19 cellular contexts compared by ENCODE assay signal in the genomic region with DNA sequence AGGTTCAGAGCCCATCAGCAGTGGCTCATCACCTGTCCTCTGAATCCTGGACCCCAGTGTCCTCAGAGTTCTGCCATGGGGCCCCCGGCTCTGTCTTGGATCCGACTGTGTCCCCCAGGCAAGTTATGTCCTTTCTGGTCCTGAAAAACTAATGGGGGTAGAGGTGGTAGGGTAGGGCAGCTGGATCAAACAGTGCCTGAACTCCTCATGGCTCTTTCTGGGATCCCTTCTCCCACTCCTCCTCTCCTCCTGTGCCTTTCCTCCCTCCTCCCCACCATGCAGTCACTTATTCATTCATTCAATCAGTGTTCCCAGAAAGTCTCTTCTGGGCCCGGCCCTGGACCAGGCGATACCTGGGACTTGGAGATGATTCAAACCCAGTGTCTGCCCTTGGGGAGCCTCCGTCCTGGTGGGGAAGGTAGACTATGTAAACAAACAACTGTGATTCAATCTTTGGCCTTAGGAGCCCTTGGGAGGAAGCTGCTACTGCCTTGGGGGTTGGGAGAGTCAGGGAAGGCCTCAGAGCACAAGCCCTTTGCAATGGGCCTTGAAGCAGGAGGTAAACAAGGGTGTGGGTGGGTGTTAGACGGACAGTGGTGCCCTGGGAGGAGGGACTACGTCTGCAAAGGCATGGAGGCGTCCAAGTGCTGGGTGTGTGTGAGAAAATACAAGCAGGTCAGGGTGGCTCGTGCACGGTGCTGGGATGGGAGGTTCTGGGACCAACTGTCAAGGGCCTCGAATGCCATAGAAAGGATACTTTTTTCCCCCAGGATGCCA. TPM values are rescaled to one million over a fixed set of nuclear protein-coding genes. Genes with fewer than 3 reads are reported as not detected.
DNase-seq lines count a peak whose midpoint lies in the region; ATAC-seq and TF ChIP-seq lines count a peak whose summit lies in the region.
"Had no signal": no experiment of that assay in that cellular context is flagged by ENCODE, and none has a peak within 500 bp of the region (broad histone marks: within the 10 kb centered on the region; RNA-seq: fewer than 3 reads in every experiment).

No MANE protein-coding gene starts in this region.

- H3K27me3 ChIP-seq in colonic mucosa, result no peaks in the 10 kb centered on the region

- no peaks in the 10 kb centered on the region for H3K36me3 ChIP-seq in colonic mucosa
- H3K36me3 ChIP-seq: tibial nerve had no signal

- H3K9me3 ChIP-seq in colonic mucosa, result no peaks in the 10 kb centered on the region

- no peaks in the 10 kb centered on the region for H3K4me1 ChIP-seq in colonic mucosa
- H3K4me1 ChIP-seq: tibial nerve had no signal

- no peak for TF ChIP-seq CTCF in HFFc6 (IDR thresholded peaks at IDR 0.05)
- no peak for TF ChIP-seq CTCF in colonic mucosa (IDR thresholded peaks at IDR 0.05)

- H3K9me3 Mint-ChIP-seq in HFFc6, result no peaks in the 10 kb centered on the region
- H3K9me3 Mint-ChIP-seq: activated T-helper 2 cell treated with anti-CD3 and anti-CD28 coated beads, Interferon-gamma antibody, Interleukin-2, Interleukin-4, amounts not matched to agents 10 μg/mL and 5 μg/mL and 100 μg/mL, durations not matched to agents 14 hours and 24 hours and 36 hours had no signal

- no peak overlapping the region for H3K4me3 Mint-ChIP-seq in HFFc6

- peaks cover 20% of the 10 kb centered on the region for H3K4me1 Mint-ChIP-seq in HFFc6 (ENCODE audit: low read depth)
- H3K4me1 Mint-ChIP-seq: brain had no signal

- peak overlapping the region in 1 of 2 donors; percentile 70 for H3K9ac ChIP-seq in colonic mucosa (ENCODE audit: low read depth in 2 of 2, low read length in 2 of 2)
- H3K9ac ChIP-seq: KMS-11 had no signal

- no peak overlapping the region for H3K4me3 ChIP-seq in colonic mucosa
- H3K4me3 ChIP-seq: tibial nerve had no signal

- no peaks in the 10 kb centered on the region for H3K27me3 Mint-ChIP-seq in HFFc6 (ENCODE audit: insufficient read depth)

- intact Hi-C loops in colonic mucosa (cut with DNase I), result no loop called here

- H3K36me3 Mint-ChIP-seq in HFFc6 (ENCODE audit: low read depth), result no peaks in the 10 kb centered on the region
- H3K36me3 Mint-ChIP-seq: brain had no signal

- ATAC-seq in GM18505 (IDR thresholded peaks at IDR 0.05; ENCODE audit: unreplicated experiment), result no peak

- peak overlapping the region; percentile 61 for H3K27ac Mint-ChIP-seq in HFFc6
- H3K27ac Mint-ChIP-seq: activated T-helper 2 cell treated with anti-CD3 and anti-CD28 coated beads, Interferon-gamma antibody, Interleukin-2, Interleukin-4, amounts not matched to agents 10 μg/mL and 5 μg/mL and 100 μg/mL, durations not matched to agents 14 hours and 24 hours and 36 hours had no signal

- H3K27ac ChIP-seq in colonic mucosa, result peak overlapping the region; percentile 22
- H3K27ac ChIP-seq: KMS-11, tibial nerve had no signal

- TF ChIP-seq POLR2A in GM18505 (IDR thresholded peaks at IDR 0.05; ENCODE audit: borderline replicate concordance, extremely low read depth, insufficient read depth, insufficient read length), result no peak

- DNase-seq in AG08395 (ENCODE audit: low spot score) (peak; percentile 29), HFFc6 (no peak), colonic mucosa (peak; percentile 88), mucosa of gallbladder (ENCODE audit: low spot score) (peak; percentile 38), SHP77 treated with DMSO at 0.1 percent for 48 hours (lab: John Stamatoyannopoulos, UW) (no peak), NCI-H446 (lab: John Stamatoyannopoulos, UW) (no peak), putamen (ENCODE audit: low spot score) (no peak)
- DNase-seq: DND-41, hypothalamus, NCI-H187 treated with DMSO at 0.1 percent for 48 hours, NCI-H526 treated with DMSO at 0.1 percent for 48 hours, nucleus accumbens, T1000 had no signal

RNA-seq across cellular contexts. Expression of a gene that starts 6.4 kb away (rescaled TPM):
- total RNA-seq in HFFc6 (2021; fragmentation: NEBNext Ultra II Directional; extraction: Animal tissue kit (Norgen Biotek cat#: 25700)), result 10 to 100 TPM; 21.0 to 24.0 (median 21.7) TPM
- total RNA-seq in colonic mucosa, result 10 to 100 TPM; 24.4 to 24.8 TPM
- total RNA-seq in mucosa of gallbladder, result 35.0 TPM

RNA-seq across cellular contexts. Expression of a gene that starts 35.8 kb away (rescaled TPM):
- under 1 TPM in 3 of 6 experiments, not detected in 3; 0.10 to 0.48 (median 0.14) TPM for total RNA-seq in HFFc6 (2021; fragmentation: NEBNext Ultra II Directional; extraction: Animal tissue kit (Norgen Biotek cat#: 25700))
- total RNA-seq in colonic mucosa (1 to 10 TPM in 1 of 2 donors, under 1 TPM in 1; 0.93 to 1.1 TPM), mucosa of gallbladder (7.8 TPM)

RNA-seq across cellular contexts. Expression of a gene that starts 59.0 kb away (rescaled TPM):
- total RNA-seq in HFFc6 (2021; fragmentation: NEBNext Ultra II Directional; extraction: Animal tissue kit (Norgen Biotek cat#: 25700)), result not detected
- total RNA-seq in colonic mucosa (under 1 TPM in 1 of 2 donors, not detected in 1; 0.16 TPM), mucosa of gallbladder (not detected)
- total RNA-seq: activated T-helper 2 cell treated with anti-CD3 and anti-CD28 coated beads, Interferon-gamma antibody, Interleukin-2, Interleukin-4, amounts not matched to agents 10 μg/mL and 5 μg/mL and 100 μg/mL, durations not matched to agents 14 hours and 24 hours and 36 hours; lung microvascular endothelial cell; tibial nerve had no signal

Comparison
In these comparisons a context has a peak if more than half of its experiments do, and no peak if none do; other contexts are left out.
1. DNase-seq: peak in AG08395 (single experiment), colonic mucosa (single experiment) and mucosa of gallbladder (single experiment); none in HFFc6 (single experiment), SHP77 treated with DMSO at 0.1 percent for 48 hours (single experiment), NCI-H446 (0 of 2) and putamen (single experiment).